14 cellular contexts compared by ENCODE assay signal in genomic region chr17:49471769-49472168, GRCh38. TPM values are rescaled to one million over a fixed set of nuclear protein-coding genes. Genes with fewer than 3 reads are reported as not detected.
A peak's percentile ranks its signal among the peaks of the same experiment; 100 is the strongest.
DNase-seq lines count a peak whose midpoint lies in the region; ATAC-seq and TF ChIP-seq lines count a peak whose summit lies in the region.
"Had no signal": no experiment of that assay in that cellular context is flagged by ENCODE, and none has a peak within 500 bp of the region (broad histone marks: within the 10 kb centered on the region; RNA-seq: fewer than 3 reads in every experiment).

No MANE protein-coding gene starts in this region.

- H3K4me1 ChIP-seq in OCI-LY7 (ENCODE audit: insufficient read depth, low read length, poor library complexity, severe bottlenecking) = no peaks in the 10 kb centered on the region

- peak overlapping the region in 43 of 59 donors; percentile 1 to 85 (median 63) for H3K27ac ChIP-seq in dorsolateral prefrontal cortex
- no peak overlapping the region for H3K27ac ChIP-seq in OCI-LY7 (ENCODE audit: low read depth, low read length, poor library complexity, severe bottlenecking)
- H3K27ac ChIP-seq: BLaER1 treated with 17β-estradiol and CSF1 and Interleukin-3, amounts not matched to agents 10 nM and 100 nM; PC-9 had no signal

- DNase-seq in NCI-H2171 (lab: John Stamatoyannopoulos, UW) (peak; percentile 19), NCI-H524 treated with DMSO at 0.1 percent for 48 hours (lab: John Stamatoyannopoulos, UW) (peak; percentile 81), dorsolateral prefrontal cortex (no peak), neural crest cell (ENCODE audit: low read depth, low spot score) (no peak), OCI-LY7 (ENCODE audit: low spot score) (no peak), iPS-NIHi7 (ENCODE audit: extremely low spot score) (no peak)
- DNase-seq: Kasumi-1, NCI-H1105 treated with DMSO at 0.1 percent for 48 hours, NCI-H2029 treated with DMSO at 0.1 percent for 48 hours, NCI-H526 treated with DMSO at 0.1 percent for 48 hours, PC-9 had no signal

- no peaks in the 10 kb centered on the region for H3K36me3 Mint-ChIP-seq in neural crest cell (ENCODE audit: low read depth)

- no peaks in the 10 kb centered on the region for H3K9me2 ChIP-seq in OCI-LY7 (ENCODE audit: insufficient read depth, low read length)

- peaks cover 64% of the 10 kb centered on the region for H3K4me1 Mint-ChIP-seq in neural crest cell

- H3K9me3 ChIP-seq in OCI-LY7 (ENCODE audit: low read length) = peaks cover 6% of the 10 kb centered on the region; the same call in 1 of the 2 replicates

- peaks cover 0 to 49% (median 6%) of the 10 kb centered on the region in 45 donors for H3K27me3 ChIP-seq in dorsolateral prefrontal cortex
- H3K27me3 ChIP-seq: BLaER1 treated with 17β-estradiol and CSF1 and Interleukin-3, amounts not matched to agents 10 nM and 100 nM had no signal

- H3K27me3 Mint-ChIP-seq in neural crest cell (ENCODE audit: low read depth) = peaks cover 43% of the 10 kb centered on the region

- intact Hi-C loops in dorsolateral prefrontal cortex (cut with DNase I) (no loop called here), OCI-LY7 (cut with micrococcal nuclease; ENCODE audit: unreplicated experiment) (no loop called here)

- H3K4me2 ChIP-seq in OCI-LY7 (ENCODE audit: low read length) = no peak overlapping the region
- H3K4me2 ChIP-seq: PC-9 had no signal

- no peak for ATAC-seq in HG02571 (IDR thresholded peaks at IDR 0.05; ENCODE audit: unreplicated experiment)

- H2AFZ ChIP-seq in OCI-LY7 (ENCODE audit: low read length) = no peak overlapping the region
- H2AFZ ChIP-seq: PC-9 had no signal

- H3K79me2 ChIP-seq in OCI-LY7 (ENCODE audit: insufficient read depth, low read depth, low read length) = no peaks in the 10 kb centered on the region

- peak overlapping the region; percentile 26 for H3K4me3 Mint-ChIP-seq in neural crest cell

- no peak overlapping the region for H3K27ac Mint-ChIP-seq in neural crest cell (ENCODE audit: unreplicated experiment)
- H3K27ac Mint-ChIP-seq: H9 had no signal

- no TSS peak for BruUV-seq in OCI-LY7 (replicated peaks; lab: Mats Ljungman, UMichigan)

- H3K9me3 Mint-ChIP-seq in neural crest cell = no peaks in the 10 kb centered on the region

- TF ChIP-seq CTCF in dorsolateral prefrontal cortex (IDR thresholded peaks at IDR 0.05 in 54 of 56, conservative IDR thresholded peaks at IDR 0.05 in 2 of 56; ENCODE audit: low read depth in 1 of 56, partially characterized antibody in 56 of 56) (no peak), neural crest cell (conservative IDR thresholded peaks at IDR 0.05) (no peak), OCI-LY7 (conservative IDR thresholded peaks at IDR 0.05; ENCODE audit: low read length) (no peak)

- CTCF ChIA-PET in OCI-LY7 (lab: Charles Lee; ENCODE audit: unreplicated experiment) = no interaction called here

- POLR2A ChIA-PET in OCI-LY7 (lab: Charles Lee) = no interaction called here

- H3K4me3 ChIP-seq in dorsolateral prefrontal cortex (peak overlapping the region in 3 of 59 donors; percentile 26 to 62 (median 53)), OCI-LY7 (ENCODE audit: low read depth, low read length, poor library complexity, severe bottlenecking) (no peak overlapping the region)
- H3K4me3 ChIP-seq: BLaER1 treated with 17β-estradiol and CSF1 and Interleukin-3, amounts not matched to agents 10 nM and 100 nM; PC-9 had no signal

- no peaks in the 10 kb centered on the region for H3K36me3 ChIP-seq in OCI-LY7 (ENCODE audit: insufficient read depth, low read length)
- H3K36me3 ChIP-seq: BLaER1 treated with 17β-estradiol and CSF1 and Interleukin-3, amounts not matched to agents 10 nM and 100 nM had no signal

- H4K20me1 ChIP-seq in OCI-LY7 (ENCODE audit: insufficient read depth, low read length) = no peaks in the 10 kb centered on the region
- H4K20me1 ChIP-seq: BLaER1 treated with 17β-estradiol and CSF1 and Interleukin-3, amounts not matched to agents 10 nM and 100 nM had no signal

RNA-seq across cellular contexts. Expression of gene NGFR, which starts 23.3 kb away (rescaled TPM):
- total RNA-seq in dorsolateral prefrontal cortex = 10 to 100 TPM in 16 of 120 experiments, 1 to 10 TPM in 103, under 1 TPM in 1; 0.63 to 36.0 (median 4.1) TPM
- 322 and 334 TPM in 2 replicates for total RNA-seq in neural crest cell
- total RNA-seq in OCI-LY7 (2014; rRNA removed; shearing (Covaris generic)) = 0.13 and 1.1 TPM in 2 replicates
- total RNA-seq in OCI-LY7 (2022) = 0.10 and 0.17 TPM in 2 replicates

RNA-seq across cellular contexts. Expression of gene PHB1, which starts 57.1 kb away (rescaled TPM):
- total RNA-seq in dorsolateral prefrontal cortex (100 to 1,000 TPM in 23 of 120 experiments, 10 to 100 TPM in 97; 64.2 to 118 (median 89.1) TPM), neural crest cell (248 and 256 TPM in 2 replicates), OCI-LY7 (2022) (175 and 217 TPM in 2 replicates)
- total RNA-seq in OCI-LY7 (2014; rRNA removed; shearing (Covaris generic)) = 131 and 137 TPM in 2 replicates

Comparison
In these comparisons a context has a peak if more than half of its experiments do, and no peak if none do; other contexts are left out.
1. DNase-seq: peak in NCI-H2171 (single experiment) and NCI-H524 treated with DMSO at 0.1 percent for 48 hours (single experiment); none in dorsolateral prefrontal cortex (0 of 10), neural crest cell (single experiment), OCI-LY7 (single experiment) and iPS-NIHi7 (single experiment).